19 cellular contexts compared by ENCODE assay signal in genomic region chr11:27688076-27688475, GRCh38. TPM values are rescaled to one million over a fixed set of nuclear protein-coding genes. Genes with fewer than 3 reads are reported as not detected.
"Had no signal": no experiment of that assay in that cellular context is flagged by ENCODE, and none has a peak within 500 bp of the region (broad histone marks: within the 10 kb centered on the region; RNA-seq: fewer than 3 reads in every experiment).

No MANE protein-coding gene starts in this region.

- H3K36me3 Mint-ChIP-seq: activated CD8-positive, alpha-beta memory T cell treated with anti-CD3 and anti-CD28 coated beads, Interleukin-2, amount 10 ng/mL, durations not matched to agents 7 days and 5 days had no signal

- H3K9me3 ChIP-seq: mucosa of descending colon had no signal

- H3K27me3 Mint-ChIP-seq: activated naive CD8-positive, alpha-beta T cell treated with anti-CD3 and anti-CD28 coated beads for 36 hours; dendritic cell treated with granulocyte-macrophage colony-stimulating factor and Interleukin-4, amounts not matched to agents 40 ng/mL and 50 ng/mL, for 4 days; naive thymus-derived CD8-positive, alpha-beta T cell; progenitor cell of endocrine pancreas had no signal

- H3K9me3 Mint-ChIP-seq: activated T-cell treated with anti-CD3 and anti-CD28 coated beads, Interleukin-2, amount 50 U/mL, for 4 hours; dendritic cell treated with granulocyte-macrophage colony-stimulating factor and Interleukin-4, amounts not matched to agents 40 ng/mL and 50 ng/mL, for 4 days; T-helper 2 cell treated with Interferon-gamma antibody and Interleukin-4, amounts not matched to agents 5 μg/mL and 100 μg/mL, for 36 hours had no signal

- H3K27ac Mint-ChIP-seq: activated CD8-positive, alpha-beta memory T cell treated with anti-CD3 and anti-CD28 coated beads, Interleukin-2, amount 10 ng/mL, durations not matched to agents 7 days and 5 days; activated naive CD8-positive, alpha-beta T cell treated with anti-CD3 and anti-CD28 coated beads for 36 hours; dendritic cell treated with granulocyte-macrophage colony-stimulating factor and Interleukin-4, amounts not matched to agents 40 ng/mL and 50 ng/mL, for 4 days; naive thymus-derived CD8-positive, alpha-beta T cell; progenitor cell of endocrine pancreas; T-helper 2 cell treated with Interferon-gamma antibody and Interleukin-4, amounts not matched to agents 5 μg/mL and 100 μg/mL, for 36 hours had no signal

- H3K4me3 ChIP-seq: mucosa of descending colon, smooth muscle cell had no signal

- H3K4me1 Mint-ChIP-seq: activated CD8-positive, alpha-beta memory T cell treated with anti-CD3 and anti-CD28 coated beads, Interleukin-2, amount 10 ng/mL, durations not matched to agents 7 days and 5 days; activated naive CD8-positive, alpha-beta T cell treated with anti-CD3 and anti-CD28 coated beads for 36 hours; naive thymus-derived CD8-positive, alpha-beta T cell had no signal

- H3K4me3 Mint-ChIP-seq: activated CD8-positive, alpha-beta memory T cell treated with anti-CD3 and anti-CD28 coated beads, Interleukin-2, amount 10 ng/mL, durations not matched to agents 7 days and 5 days; activated naive CD8-positive, alpha-beta T cell treated with anti-CD3 and anti-CD28 coated beads for 36 hours; activated T-cell treated with anti-CD3 and anti-CD28 coated beads, Interleukin-2, amount 50 U/mL, for 4 hours; dendritic cell treated with granulocyte-macrophage colony-stimulating factor and Interleukin-4, amounts not matched to agents 40 ng/mL and 50 ng/mL, for 4 days; naive thymus-derived CD8-positive, alpha-beta T cell; T-helper 2 cell treated with Interferon-gamma antibody and Interleukin-4, amounts not matched to agents 5 μg/mL and 100 μg/mL, for 36 hours had no signal

- DNase-seq: activated CD4-positive, alpha-beta T cell treated with anti-CD3 and anti-CD28 coated beads, Interleukin-2, amount 50 U/mL, for 48 hours; activated CD4-positive, CD25-positive, alpha-beta regulatory T cell treated with anti-CD3 and anti-CD28 coated beads, Interleukin-2, amount 50 U/mL, for 72 hours; activated CD8-positive, alpha-beta memory T cell treated with anti-CD3 and anti-CD28 coated beads, Interleukin-2, amount 10 ng/mL, durations not matched to agents 7 days and 5 days; activated effector memory CD4-positive, alpha-beta T cell treated with anti-CD3 and anti-CD28 coated beads, Interleukin-2, amount 50 U/mL, for 16 hours; activated naive CD8-positive, alpha-beta T cell treated with anti-CD3 and anti-CD28 coated beads for 36 hours; activated T-cell treated with anti-CD3 and anti-CD28 coated beads, Interleukin-2, amount 50 U/mL, for 4 hours; brain microvascular endothelial cell; erythroblast; hippocampal formation; left colon; mucosa of descending colon; naive thymus-derived CD8-positive, alpha-beta T cell; occipital lobe; right cardiac atrium; stimulated activated naive CD4-positive, alpha-beta T cell had no signal

- ATAC-seq: activated CD8-positive, alpha-beta memory T cell treated with anti-CD3 and anti-CD28 coated beads, Interleukin-2, amount 10 ng/mL, durations not matched to agents 7 days and 5 days; activated T-cell treated with anti-CD3 and anti-CD28 coated beads, Interleukin-2, amount 50 U/mL, for 4 hours; left colon; mucosa of descending colon; naive thymus-derived CD8-positive, alpha-beta T cell; right cardiac atrium had no signal

- H3K27ac ChIP-seq: brain microvascular endothelial cell had no signal

- H3K27me3 ChIP-seq: brain microvascular endothelial cell had no signal

RNA-seq across cellular contexts. Expression of gene BDNF, which starts 12.2 kb away (rescaled TPM):
- total RNA-seq: activated CD8-positive, alpha-beta memory T cell treated with anti-CD3 and anti-CD28 coated beads, Interleukin-2, amount 10 ng/mL, durations not matched to agents 7 days and 5 days; activated naive CD8-positive, alpha-beta T cell treated with anti-CD3 and anti-CD28 coated beads for 36 hours; naive thymus-derived CD8-positive, alpha-beta T cell had no signal
